ENCODE assay signal across 8 cellular contexts in the genomic region with DNA sequence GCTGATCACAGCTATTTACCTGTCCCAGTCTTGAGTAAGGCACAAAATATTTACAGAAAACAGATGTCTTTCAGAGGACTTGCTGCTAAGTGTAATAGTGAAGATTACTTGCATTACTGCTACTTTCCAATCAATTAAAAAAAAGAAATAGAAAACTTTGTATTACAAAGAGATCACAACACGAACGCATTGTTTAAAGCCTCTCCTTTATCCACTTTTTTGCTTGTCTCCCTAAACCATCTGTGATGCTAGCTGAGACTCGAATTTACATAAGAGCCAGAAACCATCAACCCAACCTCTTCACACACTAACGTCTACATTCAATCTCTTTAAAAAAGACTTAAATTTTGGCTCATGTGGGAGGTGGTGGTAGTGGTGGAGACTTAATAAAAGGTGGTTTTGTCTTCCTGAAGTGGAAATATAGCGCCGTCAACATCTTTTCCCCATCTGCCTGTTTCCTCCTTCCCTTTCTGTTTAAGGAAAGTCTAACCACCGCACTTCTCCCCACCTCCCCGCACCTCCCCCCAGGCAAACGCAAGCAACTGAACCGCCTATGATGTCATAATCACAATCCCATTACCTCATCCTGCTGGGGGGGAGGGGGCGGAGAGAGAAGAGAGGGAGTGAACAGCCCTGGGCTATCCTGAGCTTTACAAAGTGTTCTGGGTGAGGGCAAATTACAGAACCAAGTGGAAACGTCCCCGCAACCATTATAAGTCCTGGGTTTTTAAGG. TPM values are rescaled to one million over a fixed set of nuclear protein-coding genes. Genes with fewer than 3 reads are reported as not detected.
DNase-seq lines count a peak whose midpoint lies in the region; ATAC-seq and TF ChIP-seq lines count a peak whose summit lies in the region.

No MANE protein-coding gene starts in this region.

- WGBS in endodermal cell (ENCODE audit: insufficient coverage in 1 of 2, insufficient read length in 1 of 2), 2 experiments: 32 to 46% methylated on average over 4 to 13 of the region's 13 CpGs
- WGBS in mesenchymal stem cell: 60% methylated on average over 9 of the region's 13 CpGs
- WGBS in thymus: 24% methylated on average over 13 of the region's 13 CpGs

- peak overlapping the region; percentile 89 for H3K4me3 Mint-ChIP-seq in T-helper 1 cell treated with Interleukin-12 subunit alpha and Interleukin-12 subunit beta and Interleukin-4 antibody, amounts not matched to agents 30 μg/mL and 1 μg/mL, for 36 hours
- H3K4me3 Mint-ChIP-seq in endodermal cell: peak overlapping the region; percentile 82

- peak overlapping the region; percentile 98 for H3K27ac Mint-ChIP-seq in T-helper 1 cell treated with Interleukin-12 subunit alpha and Interleukin-12 subunit beta and Interleukin-4 antibody, amounts not matched to agents 30 μg/mL and 1 μg/mL, for 36 hours
- peak overlapping the region; percentile 100 for H3K27ac Mint-ChIP-seq in endodermal cell

- H3K4me2 ChIP-seq in mesenchymal stem cell (ENCODE audit: low read length, poor library complexity, severe bottlenecking): peak overlapping the region; percentile 62

- peak overlapping the region; percentile 100 for H2BK5ac ChIP-seq in mesenchymal stem cell (ENCODE audit: low read depth, low read length, poor library complexity, severe bottlenecking)

- peak overlapping the region; percentile 84 for H2BK15ac ChIP-seq in mesenchymal stem cell (ENCODE audit: low read depth, poor library complexity, severe bottlenecking)

- no peaks in the 10 kb centered on the region for H3K9me3 Mint-ChIP-seq in T-helper 1 cell treated with Interleukin-12 subunit alpha and Interleukin-12 subunit beta and Interleukin-4 antibody, amounts not matched to agents 30 μg/mL and 1 μg/mL, for 36 hours
- no peaks in the 10 kb centered on the region for H3K9me3 Mint-ChIP-seq in endodermal cell

- H4K91ac ChIP-seq in mesenchymal stem cell (ENCODE audit: low read length): no peak overlapping the region

- TF ChIP-seq CTCF in endodermal cell (conservative IDR thresholded peaks at IDR 0.05): no peak

- peak overlapping the region; percentile 97 for H2BK120ac ChIP-seq in mesenchymal stem cell (ENCODE audit: low read depth, low read length)

- no peak overlapping the region for H2AFZ ChIP-seq in mesenchymal stem cell (ENCODE audit: low read depth, low read length)

- H3K4me3 ChIP-seq in endodermal cell (ENCODE audit: low read length) (peak overlapping the region; percentile 100), mesenchymal stem cell (ENCODE audit: insufficient read depth in 1 of 2, low read depth in 1 of 2, low read length in 2 of 2) (peak overlapping the region; percentile 91 to 99), thymus (ENCODE audit: low read length) (peak overlapping the region; percentile 75)

- no peak overlapping the region for H3K14ac ChIP-seq in mesenchymal stem cell (ENCODE audit: low read length in 2 of 2)

- no peaks in the 10 kb centered on the region for H3K27me3 Mint-ChIP-seq in T-helper 1 cell treated with Interleukin-12 subunit alpha and Interleukin-12 subunit beta and Interleukin-4 antibody, amounts not matched to agents 30 μg/mL and 1 μg/mL, for 36 hours (ENCODE audit: low read depth)
- H3K27me3 Mint-ChIP-seq in endodermal cell (ENCODE audit: insufficient read depth): no peaks in the 10 kb centered on the region

- no peak overlapping the region for H2AK5ac ChIP-seq in mesenchymal stem cell (ENCODE audit: low read length, severe bottlenecking)

- H3K27ac ChIP-seq in endodermal cell (ENCODE audit: low read depth, low read length) (peak overlapping the region; percentile 100), mesenchymal stem cell (ENCODE audit: low read length, poor library complexity, severe bottlenecking) (peak overlapping the region; percentile 83), thymus (ENCODE audit: low read depth) (peak overlapping the region; percentile 96)

- H3K4me1 ChIP-seq in endodermal cell (ENCODE audit: control insufficient read depth, insufficient read depth, low read length) (peaks cover 5% of the 10 kb centered on the region), mesenchymal stem cell (ENCODE audit: control insufficient read depth, insufficient read depth, low read depth, low read length) (peaks cover 10% of the 10 kb centered on the region), thymus (ENCODE audit: control insufficient read depth, insufficient read depth, low read length) (peaks cover 29% of the 10 kb centered on the region)

- TF ChIP-seq RAD21 in Ishikawa (IDR thresholded peaks at IDR 0.05; ENCODE audit: low read depth): no peak

- peak in 2 of 3 experiments; percentile 91 to 94 for DNase-seq in NCI-H1417 (lab: John Stamatoyannopoulos, UW)
- DNase-seq in NCI-H1417 treated with DMSO at 0.1 percent for 48 hours (lab: John Stamatoyannopoulos, UW): no peak
- DNase-seq in endodermal cell: no peak
- DNase-seq in mesenchymal stem cell: peak; percentile 91

- H3K4me1 Mint-ChIP-seq in T-helper 1 cell treated with Interleukin-12 subunit alpha and Interleukin-12 subunit beta and Interleukin-4 antibody, amounts not matched to agents 30 μg/mL and 1 μg/mL, for 36 hours (ENCODE audit: low read depth): peaks cover 40% of the 10 kb centered on the region
- peaks cover 30% of the 10 kb centered on the region for H3K4me1 Mint-ChIP-seq in endodermal cell

- peaks cover 15% of the 10 kb centered on the region for H3K36me3 ChIP-seq in endodermal cell (ENCODE audit: control insufficient read depth, insufficient read depth, low read length)
- peaks cover 9 to 23% of the 10 kb centered on the region in 2 experiments for H3K36me3 ChIP-seq in mesenchymal stem cell (ENCODE audit: control insufficient read depth in 1 of 2, insufficient read depth in 2 of 2, low read depth in 1 of 2, low read length in 2 of 2)
- peaks cover 7% of the 10 kb centered on the region for H3K36me3 ChIP-seq in thymus (ENCODE audit: control insufficient read depth, insufficient read depth)

- peaks cover 5% of the 10 kb centered on the region for H3K79me1 ChIP-seq in mesenchymal stem cell (replicated peaks; ENCODE audit: low read length, poor library complexity, severe bottlenecking)

- no peak overlapping the region for H2BK12ac ChIP-seq in mesenchymal stem cell (ENCODE audit: low read length in 2 of 2)

- H3K9ac ChIP-seq in endodermal cell (ENCODE audit: extremely low read depth, low read length, poor library complexity, severe bottlenecking) (peak overlapping the region; percentile 100), mesenchymal stem cell (ENCODE audit: low read length) (peak overlapping the region; percentile 100)

- peak; percentile 20 for ATAC-seq in GM21717 (IDR thresholded peaks at IDR 0.05; ENCODE audit: unreplicated experiment)

- no peak overlapping the region for H3K23ac ChIP-seq in mesenchymal stem cell (ENCODE audit: low read length in 2 of 2)

- no peak overlapping the region for H3K4ac ChIP-seq in mesenchymal stem cell (ENCODE audit: low read depth in 1 of 2, low read length in 2 of 2)

- TF ChIP-seq EP300 in Ishikawa (IDR thresholded peaks at IDR 0.05; ENCODE audit: borderline replicate concordance): no peak

- H3K18ac ChIP-seq in mesenchymal stem cell (ENCODE audit: low read depth in 1 of 2, low read length in 2 of 2): peak overlapping the region in 1 of 2 experiments; percentile 100

- H3K9me3 ChIP-seq in endodermal cell (ENCODE audit: control insufficient read depth, low read length) (no peaks in the 10 kb centered on the region), mesenchymal stem cell (ENCODE audit: control insufficient read depth, low read length) (no peaks in the 10 kb centered on the region), thymus (ENCODE audit: control insufficient read depth) (no peaks in the 10 kb centered on the region)

- peaks cover 13% of the 10 kb centered on the region for H3K36me3 Mint-ChIP-seq in T-helper 1 cell treated with Interleukin-12 subunit alpha and Interleukin-12 subunit beta and Interleukin-4 antibody, amounts not matched to agents 30 μg/mL and 1 μg/mL, for 36 hours (ENCODE audit: low read depth)
- peaks cover 13% of the 10 kb centered on the region for H3K36me3 Mint-ChIP-seq in endodermal cell (ENCODE audit: low read depth)

- H3K27me3 ChIP-seq in endodermal cell (ENCODE audit: control insufficient read depth, insufficient read depth, low read length, poor library complexity, severe bottlenecking) (no peaks in the 10 kb centered on the region), mesenchymal stem cell (ENCODE audit: control insufficient read depth in 1 of 2, insufficient read depth in 1 of 2, low read length in 2 of 2) (no peaks in the 10 kb centered on the region), thymus (ENCODE audit: control insufficient read depth, insufficient read depth) (no peaks in the 10 kb centered on the region)

- H4K8ac ChIP-seq in mesenchymal stem cell (ENCODE audit: low read length): peak overlapping the region; percentile 33

TF ChIP-seq in Ishikawa, 13 proteins besides CTCF, POLR2A, EP300 and RAD21 (continues in another document):
- TF ChIP-seq TEAD4 (IDR thresholded peaks at IDR 0.05) (no peak), ZBTB7A (IDR thresholded peaks at IDR 0.05; ENCODE audit: low read depth) (no peak), YY1 (IDR thresholded peaks at IDR 0.05; ENCODE audit: low read depth) (no peak), CEBPB (IDR thresholded peaks at IDR 0.05) (0 out of 2 replicates have a peak, but pooled peaks have one; percentile 23)
- TF ChIP-seq, protein P1, sequence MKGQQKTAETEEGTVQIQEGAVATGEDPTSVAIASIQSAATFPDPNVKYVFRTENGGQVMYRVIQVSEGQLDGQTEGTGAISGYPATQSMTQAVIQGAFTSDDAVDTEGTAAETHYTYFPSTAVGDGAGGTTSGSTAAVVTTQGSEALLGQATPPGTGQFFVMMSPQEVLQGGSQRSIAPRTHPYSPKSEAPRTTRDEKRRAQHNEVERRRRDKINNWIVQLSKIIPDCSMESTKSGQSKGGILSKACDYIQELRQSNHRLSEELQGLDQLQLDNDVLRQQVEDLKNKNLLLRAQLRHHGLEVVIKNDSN (IDR thresholded peaks at IDR 0.05): 0 out of 2 replicates have a peak, but pooled peaks have one; percentile 2
- TF ChIP-seq, protein P2, sequence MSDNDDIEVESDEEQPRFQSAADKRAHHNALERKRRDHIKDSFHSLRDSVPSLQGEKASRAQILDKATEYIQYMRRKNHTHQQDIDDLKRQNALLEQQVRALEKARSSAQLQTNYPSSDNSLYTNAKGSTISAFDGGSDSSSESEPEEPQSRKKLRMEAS (IDR thresholded peaks at IDR 0.05): no peak

RNA-seq across cellular contexts. Expression of a gene that starts 0.9 kb away (rescaled TPM):
- total RNA-seq in endodermal cell: 10 to 100 TPM; 41.6 to 46.4 TPM
- 46.5 TPM for polyA plus RNA-seq in endodermal cell (2013, experiment 1 of 2)
- polyA plus RNA-seq in endodermal cell (2013, experiment 2 of 2): 41.4 TPM
- polyA plus RNA-seq in mesenchymal stem cell (2013, experiment 1 of 2): 30.0 TPM
- polyA plus RNA-seq in mesenchymal stem cell (2013, experiment 2 of 2): 28.7 TPM
- 16.7 TPM for polyA plus RNA-seq in thymus

RNA-seq across cellular contexts. Expression of a gene that starts 5.5 kb away (rescaled TPM):
- 10 to 100 TPM; 14.8 to 30.6 TPM for total RNA-seq in endodermal cell
- 34.8 TPM for polyA plus RNA-seq in endodermal cell (2013, experiment 1 of 2)
- 33.9 TPM for polyA plus RNA-seq in endodermal cell (2013, experiment 2 of 2)
- 1.3 TPM for polyA plus RNA-seq in mesenchymal stem cell (2013, experiment 1 of 2)
- polyA plus RNA-seq in mesenchymal stem cell (2013, experiment 2 of 2): 1.3 TPM
- polyA plus RNA-seq in thymus: 1.9 TPM

RNA-seq across cellular contexts. Expression of a gene that starts 15.4 kb away (rescaled TPM):
- total RNA-seq in endodermal cell: 100 to 1,000 TPM in 1 of 2 donors, 10 to 100 TPM in 1; 98.2 to 104 TPM
- 77.8 TPM for polyA plus RNA-seq in endodermal cell (2013, experiment 1 of 2)
- polyA plus RNA-seq in endodermal cell (2013, experiment 2 of 2): 77.7 TPM
- 18.3 TPM for polyA plus RNA-seq in mesenchymal stem cell (2013, experiment 1 of 2)
- 17.1 TPM for polyA plus RNA-seq in mesenchymal stem cell (2013, experiment 2 of 2)
- polyA plus RNA-seq in thymus: 40.0 TPM

Comparison
In these comparisons a context has a peak if more than half of its experiments do, and no peak if none do; other contexts are left out.
1. DNase-seq: peak in NCI-H1417 (2 of 3) and mesenchymal stem cell (single experiment); none in NCI-H1417 treated with DMSO at 0.1 percent for 48 hours (single experiment) and endodermal cell (single experiment).
2. Peak in every context shown above with its lines, with median percentiles within 50 percentile points of each other: H3K27ac ChIP-seq and H3K4me3 ChIP-seq.